In the genomic region with DNA sequence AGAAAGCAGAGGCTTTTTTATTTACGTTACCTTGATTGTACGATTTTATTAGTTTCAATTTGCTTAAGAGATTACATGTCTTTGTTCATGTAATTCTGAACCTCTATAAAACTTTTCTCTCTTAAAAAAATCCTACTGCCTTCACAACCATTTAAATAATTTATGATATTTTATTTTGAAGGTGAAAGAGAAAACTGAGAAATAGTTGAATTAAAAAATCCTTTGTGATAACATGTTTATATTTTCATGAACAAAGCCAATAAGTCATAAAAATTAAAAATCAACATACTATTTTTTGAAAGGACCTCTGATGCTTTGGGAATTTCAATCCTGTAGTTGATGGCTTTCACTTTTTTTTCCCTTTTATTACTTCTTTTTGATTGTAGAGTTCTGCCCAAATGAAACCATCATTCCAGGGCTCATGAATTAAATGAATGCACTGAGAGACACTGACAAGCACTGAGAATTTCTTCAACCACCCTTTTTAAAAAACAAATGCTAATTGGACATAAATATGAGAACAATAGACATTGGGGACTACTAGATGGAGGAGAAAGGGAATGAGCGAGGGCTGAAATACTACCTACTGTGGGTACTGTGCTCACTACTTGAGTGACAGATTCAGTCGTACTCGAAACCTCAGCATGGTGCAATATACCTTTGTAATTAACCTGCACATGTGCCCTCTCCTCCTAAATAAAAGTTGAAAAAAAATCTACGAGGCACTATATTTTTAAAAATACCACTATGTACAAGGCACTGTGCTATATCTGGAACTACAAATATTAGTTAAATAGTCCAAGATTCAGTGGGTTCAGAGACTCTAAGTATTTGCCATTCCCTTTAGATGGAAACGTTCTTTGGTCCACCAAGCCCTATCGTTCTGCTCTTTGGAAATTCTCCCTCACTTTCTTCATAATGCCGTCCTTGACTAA, we compare ENCODE assay signal across 1 cellular context.
TF ChIP-seq lines count a peak whose summit lies in the region.

No MANE protein-coding gene starts in this region.

TF ChIP-seq in H1, 55 proteins besides CTCF, POLR2A, EP300 and RAD21:
- TF ChIP-seq EZH2 (IDR thresholded peaks at IDR 0.05; ENCODE audit: low read depth, low read length, severe bottlenecking) (peak; percentile 22), RNF2 (IDR thresholded peaks at IDR 0.05; ENCODE audit: borderline replicate concordance, low read depth, low read length, missing control alignments, poor library complexity, severe bottlenecking) (no peak)
